9 cellular contexts compared by ENCODE assay signal in the genomic region with DNA sequence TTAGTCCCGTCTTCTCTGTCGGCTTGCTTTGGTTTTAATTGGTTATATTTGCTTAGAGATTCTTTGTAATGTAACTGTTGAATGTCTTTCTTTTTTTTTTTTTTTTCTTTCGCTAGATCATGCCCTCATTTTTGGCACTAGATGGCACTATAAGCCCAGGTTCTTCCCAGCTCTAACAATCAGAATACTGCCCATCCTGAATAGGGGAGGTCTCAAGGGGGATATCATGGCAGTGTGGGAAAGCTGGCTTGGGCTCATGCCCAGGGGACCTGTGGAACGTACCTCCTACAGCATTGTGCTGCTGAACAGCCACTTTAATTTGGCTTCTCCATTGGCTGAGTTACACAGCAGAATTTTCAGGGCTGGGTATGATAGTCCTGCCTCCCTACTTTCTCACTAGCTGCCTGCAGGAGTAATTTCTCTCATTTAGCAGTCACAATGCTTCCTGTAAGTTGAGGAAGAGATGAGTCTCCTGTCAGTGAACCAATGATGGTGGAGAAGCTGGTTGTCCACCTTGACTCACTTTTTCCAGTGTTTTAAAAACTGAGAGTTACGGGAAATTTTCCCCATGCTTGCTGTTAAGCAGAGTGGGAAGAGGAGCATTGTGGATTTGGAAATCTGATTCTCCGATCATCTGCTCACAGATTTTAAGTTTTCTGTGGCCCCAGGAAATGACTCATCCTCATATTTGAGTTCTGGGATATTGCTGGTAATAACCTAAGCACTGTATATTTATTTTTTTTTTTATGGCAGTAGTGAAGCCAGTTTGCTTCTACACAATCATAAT. TPM values are rescaled to one million over a fixed set of nuclear protein-coding genes. Genes with fewer than 3 reads are reported as not detected.
DNase-seq lines count a peak whose midpoint lies in the region; ATAC-seq and TF ChIP-seq lines count a peak whose summit lies in the region.
"Had no signal": no experiment of that assay in that cellular context is flagged by ENCODE, and none has a peak within 500 bp of the region (broad histone marks: within the 10 kb centered on the region; RNA-seq: fewer than 3 reads in every experiment).

No MANE protein-coding gene starts in this region.

- H3K79me2 ChIP-seq in Karpas-422 (ENCODE audit: low read length), result no peaks in the 10 kb centered on the region

- no peaks in the 10 kb centered on the region for H3K9me2 ChIP-seq in Karpas-422 (replicated peaks; ENCODE audit: insufficient read depth, low read length)

- TF ChIP-seq CTCF in right lobe of liver (IDR thresholded peaks at IDR 0.05), result peak; percentile 39 to 61 (median 46)

- no peak for TF ChIP-seq POLR2A in right lobe of liver (IDR thresholded peaks at IDR 0.05)

- no peak overlapping the region for H2AFZ ChIP-seq in Karpas-422 (ENCODE audit: low read length)

- no peak overlapping the region for H3K4me2 ChIP-seq in Karpas-422 (ENCODE audit: low read depth, low read length, poor library complexity, severe bottlenecking)

- H3K27ac ChIP-seq in Karpas-422 (ENCODE audit: low read length) (no peak overlapping the region), right lobe of liver (no peak overlapping the region)
- H3K27ac ChIP-seq: thoracic aorta had no signal

- H3K36me3 ChIP-seq in Karpas-422 (ENCODE audit: insufficient read depth, low read length), result no peaks in the 10 kb centered on the region
- no peaks in the 10 kb centered on the region for H3K36me3 ChIP-seq in right lobe of liver
- H3K36me3 ChIP-seq: thoracic aorta had no signal

- in situ Hi-C loops in G401 (cut with HindIII; ENCODE audit: low sequenced_read_pairs), result no loop called here

- H3K27me3 ChIP-seq in Karpas-422 (ENCODE audit: low read length) (no peaks in the 10 kb centered on the region), right lobe of liver (no peaks in the 10 kb centered on the region)

- no peak overlapping the region for H3K9ac ChIP-seq in Karpas-422 (ENCODE audit: low read length)

- H4K20me1 ChIP-seq in Karpas-422 (ENCODE audit: insufficient read depth, low read depth, low read length), result no peaks in the 10 kb centered on the region

- 40% methylated on average over 6 of the region's 6 CpGs for WGBS in right lobe of liver (ENCODE audit: insufficient coverage, low coverage, low lambda C conversion rate, missing lambda C conversion rate)

- H3K9me3 ChIP-seq in Karpas-422 (ENCODE audit: low read length) (peaks cover 13% of the 10 kb centered on the region), right lobe of liver (peaks cover 0 to 19% (median 4%) of the 10 kb centered on the region in 4 donors)

- no peak overlapping the region for H3K4me3 ChIP-seq in Karpas-422 (ENCODE audit: low read length)
- H3K4me3 ChIP-seq in right lobe of liver, result no peak overlapping the region
- H3K4me3 ChIP-seq: thoracic aorta had no signal

- peak; percentile 54 to 74 (median 66) for ATAC-seq in right lobe of liver

- intact Hi-C loops in right lobe of liver (cut with DNase I), result loop anchor here in 1 of 2 donors (10.0 kb wide), 1 partner anchor 104 kb away; no protein-coding TSS in a partner anchor

- no peaks in the 10 kb centered on the region for H3K4me1 ChIP-seq in Karpas-422 (ENCODE audit: low read length)
- H3K4me1 ChIP-seq in right lobe of liver, result no peaks in the 10 kb centered on the region

- DNase-seq in DMS53 treated with DMSO at 0.1 percent for 48 hours (lab: John Stamatoyannopoulos, UW; ENCODE audit: unreplicated experiment) (peak; percentile 33), Karpas-422 (peak; percentile 85), amniotic epithelial cell (ENCODE audit: low read depth) (peak; percentile 33), right lobe of liver (no peak), kidney glomerular epithelial cell (lab: John Stamatoyannopoulos, UW) (no peak), NCI-H2196 treated with DMSO at 0.1 percent for 48 hours (lab: John Stamatoyannopoulos, UW; ENCODE audit: unreplicated experiment) (no peak), G401 (ENCODE audit: low spot score) (no peak)
- DNase-seq in activated effector memory CD4-positive, alpha-beta T cell treated with anti-CD3 and anti-CD28 coated beads, Interleukin-2, amount 50 U/mL, for 16 hours, result no peak

RNA-seq across cellular contexts. Expression of gene RAD51AP2, which starts 47.2 kb away (rescaled TPM):
- total RNA-seq in Karpas-422 (2014; rRNA removed; shearing (Covaris generic); ENCODE audit: low replicate concordance), result not detected in 2 replicates
- under 1 TPM in 3 of 6 experiments, not detected in 3; 0.12 to 0.31 (median 0.22) TPM for total RNA-seq in right lobe of liver
- total RNA-seq in G401 (2014; rRNA removed; shearing (Covaris generic)), result not detected in 2 replicates
- total RNA-seq: thoracic aorta had no signal

Comparison
In these comparisons a context has a peak if more than half of its experiments do, and no peak if none do; other contexts are left out.
1. DNase-seq: peak in DMS53 treated with DMSO at 0.1 percent for 48 hours (single experiment), Karpas-422 (single experiment) and amniotic epithelial cell (single experiment); none in right lobe of liver (0 of 3), kidney glomerular epithelial cell (single experiment), NCI-H2196 treated with DMSO at 0.1 percent for 48 hours (single experiment), activated effector memory CD4-positive, alpha-beta T cell treated with anti-CD3 and anti-CD28 coated beads, Interleukin-2, amount 50 U/mL, for 16 hours (single experiment) and G401 (single experiment).